In the genomic region with DNA sequence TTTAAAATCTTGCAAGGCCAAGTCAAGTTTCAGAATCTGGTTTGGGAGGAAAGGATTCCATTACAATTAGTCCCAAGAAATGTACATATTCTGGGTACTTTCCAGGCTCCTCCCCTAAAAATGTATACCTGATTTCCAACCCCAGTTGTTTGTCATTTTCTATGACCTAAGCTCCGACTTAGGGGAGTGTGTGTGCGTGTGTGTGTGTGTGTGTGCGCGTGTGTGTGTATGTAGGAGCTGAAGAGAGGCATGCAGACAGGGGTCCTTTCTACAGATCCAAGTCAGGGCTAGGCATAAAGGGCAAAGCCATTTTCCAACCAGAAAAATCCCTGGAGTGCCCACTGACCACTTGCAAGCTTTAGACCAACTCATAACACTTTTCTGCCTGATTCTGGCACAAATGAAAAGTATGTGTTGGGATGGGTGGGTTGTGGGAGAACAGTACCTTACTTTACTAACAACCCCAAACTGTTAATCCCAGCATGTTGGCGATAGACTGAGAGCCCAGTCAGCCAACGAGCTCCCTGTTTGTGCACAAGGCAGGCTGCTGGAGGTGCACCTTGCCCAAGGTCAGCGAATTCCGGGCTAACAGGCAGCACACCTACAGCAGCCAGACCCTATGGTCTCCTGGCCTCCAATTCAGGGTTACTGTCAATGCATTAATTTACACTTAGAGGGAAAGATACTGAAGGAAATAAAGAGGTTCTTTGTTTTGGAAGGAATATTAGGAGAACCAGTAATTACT, we compare ENCODE assay signal across 12 cellular contexts. TPM values are rescaled to one million over a fixed set of nuclear protein-coding genes. Genes with fewer than 3 reads are reported as not detected.
DNase-seq lines count a peak whose midpoint lies in the region; ATAC-seq, FAIRE-seq and TF ChIP-seq lines count a peak whose summit lies in the region.
"Had no signal": no experiment of that assay in that cellular context is flagged by ENCODE, and none has a peak within 500 bp of the region (broad histone marks: within the 10 kb centered on the region; RNA-seq: fewer than 3 reads in every experiment).

No MANE protein-coding gene starts in this region.

- H3K36me3 ChIP-seq in SK-N-MC (ENCODE audit: insufficient read depth, low read length) (no peaks in the 10 kb centered on the region), gastroesophageal sphincter (no peaks in the 10 kb centered on the region), osteoblast (ENCODE audit: insufficient read depth, low read length) (no peaks in the 10 kb centered on the region), small intestine (ENCODE audit: control insufficient read depth in 2 of 2, insufficient read depth in 2 of 2, low read length in 2 of 2) (no peaks in the 10 kb centered on the region)

- H3K4me1 ChIP-seq in gastroesophageal sphincter, result peaks cover 0 to 52% (median 10%) of the 10 kb centered on the region in 3 donors
- peaks cover 6% of the 10 kb centered on the region for H3K4me1 ChIP-seq in osteoblast (ENCODE audit: insufficient read depth, low read length)
- no peaks in the 10 kb centered on the region for H3K4me1 ChIP-seq in small intestine (ENCODE audit: control insufficient read depth in 2 of 2, insufficient read depth in 1 of 2, low read depth in 1 of 2, low read length in 1 of 2)

- no peaks in the 10 kb centered on the region for H4K20me1 ChIP-seq in osteoblast (ENCODE audit: insufficient read depth, low read length)

- no peak overlapping the region for H3K9ac ChIP-seq in SK-N-MC (ENCODE audit: insufficient read length)

- TF ChIP-seq CTCF in GM20000 (IDR thresholded peaks at IDR 0.05; ENCODE audit: extremely low read depth, missing control alignments) (no peak), gastroesophageal sphincter (IDR thresholded peaks at IDR 0.05) (no peak), osteoblast (IDR thresholded peaks at IDR 0.05; ENCODE audit: extremely low read depth, low read depth, low read length) (no peak)

- ATAC-seq in gastroesophageal sphincter (no peak), GM18870 (IDR thresholded peaks at IDR 0.05; ENCODE audit: unreplicated experiment) (no peak)

- no peak overlapping the region for H2AFZ ChIP-seq in osteoblast (ENCODE audit: low read length)

- no peak overlapping the region for H3K4me2 ChIP-seq in osteoblast (ENCODE audit: insufficient read depth, low read length)

- no peak for TF ChIP-seq EP300 in gastroesophageal sphincter (IDR thresholded peaks at IDR 0.05)

- TF ChIP-seq POLR2A in gastroesophageal sphincter (IDR thresholded peaks at IDR 0.05), result no peak

- no peaks in the 10 kb centered on the region for H3K79me2 ChIP-seq in osteoblast (ENCODE audit: insufficient read depth, low read length)

- H3K4me3 ChIP-seq in SK-N-MC, result peak overlapping the region; percentile 81
- peak overlapping the region in 1 of 2 donors; percentile 83 for H3K4me3 ChIP-seq in gastroesophageal sphincter
- no peak overlapping the region for H3K4me3 ChIP-seq in osteoblast (ENCODE audit: insufficient read depth, low read length)
- H3K4me3 ChIP-seq in small intestine (ENCODE audit: low read depth in 1 of 2, low read length in 2 of 2), result no peak overlapping the region

- 72 to 81% methylated on average over 2 to 4 of the region's 8 CpGs for WGBS in gastroesophageal sphincter (ENCODE audit: low coverage in 1 of 2), 2 donors
- WGBS in small intestine, 3 donors, result 66 to 77% (median 68%) methylated on average over 8 of the region's 8 CpGs

- H3K27me3 ChIP-seq in gastroesophageal sphincter (peaks cover 28% of the 10 kb centered on the region), osteoblast (ENCODE audit: insufficient read depth, low read length) (peaks cover 49% of the 10 kb centered on the region), small intestine (ENCODE audit: control insufficient read depth in 2 of 2, insufficient read depth in 2 of 2, low read length in 2 of 2) (peaks cover 5 to 7% of the 10 kb centered on the region in 2 donors)

- H3K9me3 ChIP-seq in SK-N-MC (ENCODE audit: low read depth, low read length) (no peaks in the 10 kb centered on the region), gastroesophageal sphincter (no peaks in the 10 kb centered on the region), osteoblast (ENCODE audit: low read depth, low read length) (no peaks in the 10 kb centered on the region), small intestine (ENCODE audit: control insufficient read depth, low read depth) (no peaks in the 10 kb centered on the region)

- FAIRE-seq in small intestine (lab: Jason Lieb, UNC), result no peak

- DNase-seq in GM20000 (ENCODE audit: low spot score) (peak; percentile 19), SK-N-MC (ENCODE audit: low read depth, low spot score) (no peak), osteoblast (ENCODE audit: insufficient read length, low spot score, missing footprints) (peak; percentile 60), NCI-H2171 treated with DMSO at 0.1 percent for 48 hours (lab: John Stamatoyannopoulos, UW) (no peak), small intestine (no peak), NCI-H510A (lab: John Stamatoyannopoulos, UW) (no peak)
- DNase-seq: activated B cell treated with CpG ODN at 0.5 μM for 24 hours, activated gamma-delta T cell, HCEC 1CT, Kasumi-1 had no signal

- no peak overlapping the region for H3K27ac ChIP-seq in SK-N-MC
- H3K27ac ChIP-seq in gastroesophageal sphincter, result peak overlapping the region in 3 of 4 donors; percentile 26 to 91 (median 86)
- no peak overlapping the region for H3K27ac ChIP-seq in osteoblast (ENCODE audit: low read depth, low read length)
- H3K27ac ChIP-seq in small intestine (ENCODE audit: low read depth in 1 of 2, low read length in 1 of 2), result peak overlapping the region in 1 of 2 donors; percentile 62

RNA-seq across cellular contexts. Expression of gene TRABD2B, which starts 1.7 kb away (rescaled TPM):
- total RNA-seq in gastroesophageal sphincter (1 to 10 TPM; 2.6 to 6.5 (median 3.4) TPM), osteoblast (under 0.01 TPM in 2 replicates)
- polyA plus RNA-seq in small intestine, result 1 to 10 TPM in 1 of 3 donors, under 1 TPM in 1, not detected in 1; under 0.01 to 2.6 TPM
- total RNA-seq: activated B cell treated with CpG ODN at 0.5 μM for 24 hours had no signal

Comparison
In these comparisons a context has a peak if more than half of its experiments do, and no peak if none do; other contexts are left out.
1. DNase-seq: peak in GM20000 (single experiment) and osteoblast (single experiment); none in SK-N-MC (single experiment), NCI-H2171 treated with DMSO at 0.1 percent for 48 hours (single experiment), small intestine (single experiment) and NCI-H510A (single experiment).
2. H3K27ac ChIP-seq: peak in gastroesophageal sphincter (3 of 4); none in SK-N-MC (single experiment) and osteoblast (single experiment).